22 cellular contexts compared by ENCODE assay signal in the genomic region with DNA sequence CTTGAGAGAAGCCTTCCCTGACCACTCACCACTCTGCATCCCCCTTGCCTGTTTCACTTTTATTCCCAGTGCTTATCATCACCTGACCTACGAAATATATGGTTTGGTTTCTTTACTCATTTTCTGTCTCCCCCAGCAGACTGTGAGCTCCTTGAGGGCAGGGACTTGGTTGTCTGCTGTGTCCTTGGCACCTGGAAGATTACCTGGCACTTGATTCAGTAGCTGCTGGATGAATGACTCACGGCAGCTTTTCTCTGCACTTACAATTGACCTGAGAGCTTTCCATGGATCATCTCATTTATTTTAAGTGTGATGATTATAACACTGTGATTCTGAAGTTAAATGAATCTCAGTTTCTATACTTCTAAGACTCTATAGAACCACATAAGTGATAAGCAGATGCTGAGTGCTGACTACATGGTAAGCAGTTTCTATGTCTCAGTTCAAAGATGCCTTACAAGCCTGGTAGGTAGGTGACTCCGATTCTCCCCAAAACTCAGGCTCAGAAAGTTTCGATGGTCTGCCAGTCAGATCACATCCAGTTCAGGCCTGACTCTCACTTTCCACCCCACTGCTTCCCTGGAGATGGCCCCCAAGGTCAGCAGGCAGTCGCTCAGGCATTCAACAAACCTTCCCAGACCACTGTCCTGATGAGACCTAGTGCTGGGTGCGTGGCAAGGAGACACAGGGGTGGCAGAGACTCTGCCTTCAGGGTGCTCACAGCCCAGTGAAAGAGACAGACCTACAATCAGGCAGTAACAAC. TPM values are rescaled to one million over a fixed set of nuclear protein-coding genes. Genes with fewer than 3 reads are reported as not detected.
DNase-seq lines count a peak whose midpoint lies in the region; ATAC-seq and TF ChIP-seq lines count a peak whose summit lies in the region.
"Had no signal": no experiment of that assay in that cellular context is flagged by ENCODE, and none has a peak within 500 bp of the region (broad histone marks: within the 10 kb centered on the region; RNA-seq: fewer than 3 reads in every experiment).

No MANE protein-coding gene starts in this region.

- no peaks in the 10 kb centered on the region for H3K79me1 ChIP-seq in trophoblast cell (ENCODE audit: low read length)

- H3K4me1 ChIP-seq in body of pancreas (no peaks in the 10 kb centered on the region), left ventricle myocardium inferior (no peaks in the 10 kb centered on the region), trophoblast cell (ENCODE audit: control insufficient read depth in 1 of 2, insufficient read depth in 2 of 2, low read length in 2 of 2) (no peaks in the 10 kb centered on the region)
- H3K4me1 ChIP-seq: upper lobe of left lung had no signal

- no peak overlapping the region for H2BK120ac ChIP-seq in trophoblast cell (ENCODE audit: insufficient read depth, low read length, poor library complexity)

- H4K8ac ChIP-seq in trophoblast cell (ENCODE audit: low read depth, low read length) = no peak overlapping the region

- H4K91ac ChIP-seq in trophoblast cell (ENCODE audit: low read depth, low read length) = no peak overlapping the region

- TF ChIP-seq CTCF in WERI-Rb-1 (IDR thresholded peaks at IDR 0.05; ENCODE audit: low read depth, low read length) = no peak
- TF ChIP-seq CTCF in body of pancreas (IDR thresholded peaks at IDR 0.05) = no peak
- no peak for TF ChIP-seq CTCF in left ventricle myocardium inferior (IDR thresholded peaks at IDR 0.05; ENCODE audit: borderline replicate concordance)

- H3K79me2 ChIP-seq in trophoblast cell (ENCODE audit: control insufficient read depth, insufficient read depth, low read length, poor library complexity) = no peaks in the 10 kb centered on the region

- H3K23ac ChIP-seq in trophoblast cell (ENCODE audit: low read length) = no peak overlapping the region

- no peak for ATAC-seq in activated CD8-positive, alpha-beta memory T cell treated with anti-CD3 and anti-CD28 coated beads, Interleukin-2, amount 10 ng/mL, durations not matched to agents 7 days and 5 days
- peak; percentile 78 for ATAC-seq in activated naive CD8-positive, alpha-beta T cell treated with anti-CD3 and anti-CD28 coated beads, Interleukin-2, amount 50 U/mL, for 24 hours
- ATAC-seq in body of pancreas = no peak

- H3K27me3 ChIP-seq in WERI-Rb-1 (ENCODE audit: insufficient read depth, low read depth, severe bottlenecking) = no peaks in the 10 kb centered on the region
- no peaks in the 10 kb centered on the region for H3K27me3 ChIP-seq in body of pancreas
- peaks cover 72% of the 10 kb centered on the region for H3K27me3 ChIP-seq in left ventricle myocardium inferior (ENCODE audit: low read depth)
- H3K27me3 ChIP-seq in trophoblast cell (ENCODE audit: insufficient read depth, low read length) = no peaks in the 10 kb centered on the region
- H3K27me3 ChIP-seq: upper lobe of left lung had no signal

- intact Hi-C loops in body of pancreas (cut with DNase I) (no loop called here), left ventricle myocardium inferior (cut with micrococcal nuclease) (no loop called here)

- DNase-seq in activated CD8-positive, alpha-beta memory T cell treated with anti-CD3 and anti-CD28 coated beads, Interleukin-2, amount 10 ng/mL, durations not matched to agents 7 days and 5 days = no peak
- DNase-seq in activated CD8-positive, alpha-beta memory T cell treated with anti-CD3 and anti-CD28 coated beads, Interleukin-2, amount 50 U/mL, for 48 hours = no peak
- DNase-seq in WERI-Rb-1 (no peak), body of pancreas (no peak), left ventricle myocardium inferior (no peak), trophoblast cell (no peak)
- no peak for DNase-seq in activated naive CD8-positive, alpha-beta T cell treated with anti-CD3 and anti-CD28 coated beads, Interleukin-2, amount 50 U/mL, for 24 hours
- DNase-seq in stimulated activated CD8-positive, alpha-beta memory T cell treated with anti-CD3 and anti-CD28 coated beads, Interleukin-4, amount 100 ng/mL, for 48 hours = peak; percentile 70
- DNase-seq: ACHN; activated CD8-positive, alpha-beta memory T cell treated with anti-CD3 and anti-CD28 coated beads, Interleukin-2, amount 50 U/mL, for 4 hours; aorta; erythroblast; glutamatergic neuron; GM23248; NCI-H146; NCI-H226; SIG-M5; upper lobe of left lung had no signal

- no peak overlapping the region for H2AFZ ChIP-seq in trophoblast cell (ENCODE audit: insufficient read depth, low read length, poor library complexity)
- H2AFZ ChIP-seq: GM23248 had no signal

- H3K18ac ChIP-seq in trophoblast cell (ENCODE audit: low read length) = no peak overlapping the region

- no peak overlapping the region for H3K14ac ChIP-seq in trophoblast cell (ENCODE audit: low read length)

- H3K4me3 ChIP-seq in WERI-Rb-1 (ENCODE audit: low read depth, low read length) (no peak overlapping the region), body of pancreas (no peak overlapping the region), left ventricle myocardium inferior (no peak overlapping the region), trophoblast cell (ENCODE audit: low read depth, low read length) (no peak overlapping the region)
- H3K4me3 ChIP-seq: coronary artery, GM23248, lung, upper lobe of left lung had no signal

- H3K4ac ChIP-seq in trophoblast cell (ENCODE audit: low read depth, low read length) = no peak overlapping the region

- H3K36me3 Mint-ChIP-seq in activated CD8-positive, alpha-beta memory T cell treated with anti-CD3 and anti-CD28 coated beads, Interleukin-2, amount 10 ng/mL, durations not matched to agents 7 days and 5 days = peaks cover 74% of the 10 kb centered on the region
- peaks cover 60% of the 10 kb centered on the region for H3K36me3 Mint-ChIP-seq in activated naive CD8-positive, alpha-beta T cell treated with anti-CD3 and anti-CD28 coated beads, Interleukin-2, amount 50 U/mL, for 24 hours (ENCODE audit: low read depth)

- CTCF ChIA-PET in activated CD8-positive, alpha-beta memory T cell treated with anti-CD3 and anti-CD28 coated beads, Interleukin-2, amount 10 ng/mL, durations not matched to agents 7 days and 5 days (lab: Charles Lee) = interaction anchor here (2.1 kb wide), 1 partner anchor 11 kb away, joined by 9 read pairs; a partner anchor contains a TSS

- no peak overlapping the region for H4K12ac ChIP-seq in trophoblast cell (ENCODE audit: low read depth, low read length)

- no peaks in the 10 kb centered on the region for H3K27me3 Mint-ChIP-seq in activated CD8-positive, alpha-beta memory T cell treated with anti-CD3 and anti-CD28 coated beads, Interleukin-2, amount 10 ng/mL, durations not matched to agents 7 days and 5 days
- no peaks in the 10 kb centered on the region for H3K27me3 Mint-ChIP-seq in activated naive CD8-positive, alpha-beta T cell treated with anti-CD3 and anti-CD28 coated beads, Interleukin-2, amount 50 U/mL, for 24 hours

- peaks cover 74% of the 10 kb centered on the region for H3K4me1 Mint-ChIP-seq in activated CD8-positive, alpha-beta memory T cell treated with anti-CD3 and anti-CD28 coated beads, Interleukin-2, amount 10 ng/mL, durations not matched to agents 7 days and 5 days
- peaks cover 58% of the 10 kb centered on the region for H3K4me1 Mint-ChIP-seq in activated naive CD8-positive, alpha-beta T cell treated with anti-CD3 and anti-CD28 coated beads, Interleukin-2, amount 50 U/mL, for 24 hours

- peak overlapping the region; percentile 64 for H3K27ac ChIP-seq in WERI-Rb-1
- no peak overlapping the region for H3K27ac ChIP-seq in body of pancreas
- no peak overlapping the region for H3K27ac ChIP-seq in left ventricle myocardium inferior (replicated peaks)
- H3K27ac ChIP-seq in trophoblast cell (ENCODE audit: low read depth, low read length) = no peak overlapping the region
- H3K27ac ChIP-seq: coronary artery, GM23248, upper lobe of left lung had no signal

- H2BK5ac ChIP-seq in trophoblast cell (ENCODE audit: low read depth, low read length, poor library complexity) = no peak overlapping the region

- H3K36me3 ChIP-seq in WERI-Rb-1 (no peaks in the 10 kb centered on the region), body of pancreas (replicated peaks in 1 of 2; ENCODE audit: insufficient read depth in 1 of 2, low read depth in 2 of 2) (no peaks in the 10 kb centered on the region), left ventricle myocardium inferior (no peaks in the 10 kb centered on the region), trophoblast cell (ENCODE audit: control insufficient read depth in 1 of 2, insufficient read depth in 2 of 2, low read length in 2 of 2) (peaks cover 0 to 3% of the 10 kb centered on the region in 2 experiments)
- H3K36me3 ChIP-seq: upper lobe of left lung had no signal

- H2AK5ac ChIP-seq in trophoblast cell (ENCODE audit: low read length) = no peak overlapping the region

- H3K9me3 Mint-ChIP-seq in activated CD8-positive, alpha-beta memory T cell treated with anti-CD3 and anti-CD28 coated beads, Interleukin-2, amount 10 ng/mL, durations not matched to agents 7 days and 5 days (ENCODE audit: low read depth) = no peaks in the 10 kb centered on the region
- H3K9me3 Mint-ChIP-seq in activated naive CD8-positive, alpha-beta T cell treated with anti-CD3 and anti-CD28 coated beads, Interleukin-2, amount 50 U/mL, for 24 hours = no peaks in the 10 kb centered on the region
- H3K9me3 Mint-ChIP-seq: nephron had no signal

- 69 to 72% methylated on average over 6 of the region's 6 CpGs for WGBS in body of pancreas, 2 donors
- no CpG with 5 or more reads among the region's 6 CpGs for WGBS in trophoblast cell (ENCODE audit: extremely low coverage, insufficient coverage, insufficient read length)

- peak overlapping the region; percentile 68 for H3K27ac Mint-ChIP-seq in activated CD8-positive, alpha-beta memory T cell treated with anti-CD3 and anti-CD28 coated beads, Interleukin-2, amount 10 ng/mL, durations not matched to agents 7 days and 5 days
- peak overlapping the region; percentile 96 for H3K27ac Mint-ChIP-seq in activated naive CD8-positive, alpha-beta T cell treated with anti-CD3 and anti-CD28 coated beads, Interleukin-2, amount 50 U/mL, for 24 hours
- H3K27ac Mint-ChIP-seq: nephron had no signal

- no peaks in the 10 kb centered on the region for H3K9me3 ChIP-seq in WERI-Rb-1 (ENCODE audit: severe bottlenecking)
- no peaks in the 10 kb centered on the region for H3K9me3 ChIP-seq in body of pancreas
- no peaks in the 10 kb centered on the region for H3K9me3 ChIP-seq in left ventricle myocardium inferior (replicated peaks)
- H3K9me3 ChIP-seq in trophoblast cell (ENCODE audit: insufficient read depth, low read depth, low read length) = no peaks in the 10 kb centered on the region
- H3K9me3 ChIP-seq: upper lobe of left lung had no signal

- H3K4me3 Mint-ChIP-seq in activated CD8-positive, alpha-beta memory T cell treated with anti-CD3 and anti-CD28 coated beads, Interleukin-2, amount 10 ng/mL, durations not matched to agents 7 days and 5 days = no peak overlapping the region
- peak overlapping the region; percentile 73 for H3K4me3 Mint-ChIP-seq in activated naive CD8-positive, alpha-beta T cell treated with anti-CD3 and anti-CD28 coated beads, Interleukin-2, amount 50 U/mL, for 24 hours
- H3K4me3 Mint-ChIP-seq: nephron had no signal

- no peak overlapping the region for H3K4me2 ChIP-seq in trophoblast cell (ENCODE audit: low read length)

- TF ChIP-seq POLR2A in body of pancreas (IDR thresholded peaks at IDR 0.05) = no peak

- H3K9ac ChIP-seq in trophoblast cell (ENCODE audit: low read length) = no peak overlapping the region
- H3K9ac ChIP-seq: GM23248 had no signal

- H2BK12ac ChIP-seq in trophoblast cell (ENCODE audit: low read length) = no peak overlapping the region

RNA-seq across cellular contexts. Expression of a gene that starts 11.6 kb away (rescaled TPM):
- total RNA-seq in activated CD8-positive, alpha-beta memory T cell treated with anti-CD3 and anti-CD28 coated beads, Interleukin-2, amount 10 ng/mL, durations not matched to agents 7 days and 5 days = 100 to 1,000 TPM; 376 to 468 TPM
- total RNA-seq in body of pancreas = 1 to 10 TPM in 1 of 2 donors, under 1 TPM in 1; 0.78 to 2.3 TPM
- total RNA-seq in left ventricle myocardium inferior = 0.99 TPM
- 6.6 and 6.7 TPM in 2 replicates for polyA plus RNA-seq in trophoblast cell (2013)
- total RNA-seq: GM23248, HT-29 had no signal

RNA-seq across cellular contexts. Expression of a gene that starts 28.6 kb away (rescaled TPM):
- total RNA-seq in activated CD8-positive, alpha-beta memory T cell treated with anti-CD3 and anti-CD28 coated beads, Interleukin-2, amount 10 ng/mL, durations not matched to agents 7 days and 5 days = 1 to 10 TPM; 1.3 to 3.3 TPM
- total RNA-seq in body of pancreas (under 1 TPM; 0.33 to 0.52 TPM), left ventricle myocardium inferior (not detected)
- polyA plus RNA-seq in trophoblast cell (2013) = 0.18 and 0.32 TPM in 2 replicates
- total RNA-seq: aorta, GM23248, HT-29 had no signal
- polyA plus RNA-seq: aorta had no signal

RNA-seq across cellular contexts. Expression of a gene that starts 50.0 kb away (rescaled TPM):
- 1 to 10 TPM; 6.7 to 7.4 TPM for total RNA-seq in activated CD8-positive, alpha-beta memory T cell treated with anti-CD3 and anti-CD28 coated beads, Interleukin-2, amount 10 ng/mL, durations not matched to agents 7 days and 5 days
- total RNA-seq in body of pancreas (1 to 10 TPM; 2.0 to 4.7 TPM), left ventricle myocardium inferior (1.3 TPM)
- polyA plus RNA-seq in trophoblast cell (2013) = 64.9 and 67.2 TPM in 2 replicates

Comparison
In these comparisons a context has a peak if more than half of its experiments do, and no peak if none do; other contexts are left out.
1. RNA of a gene that starts 11.6 kb away (total RNA-seq): 376 to 468 TPM in activated CD8-positive, alpha-beta memory T cell treated with anti-CD3 and anti-CD28 coated beads, Interleukin-2, amount 10 ng/mL, durations not matched to agents 7 days and 5 days; 0.78 to 2.3 TPM in body of pancreas and 0.99 TPM in left ventricle myocardium inferior (single experiment); every median in the first group is over 100 times any median in the second.